Comparison of ENCODE assay signal across 23 cellular contexts in the genomic region with DNA sequence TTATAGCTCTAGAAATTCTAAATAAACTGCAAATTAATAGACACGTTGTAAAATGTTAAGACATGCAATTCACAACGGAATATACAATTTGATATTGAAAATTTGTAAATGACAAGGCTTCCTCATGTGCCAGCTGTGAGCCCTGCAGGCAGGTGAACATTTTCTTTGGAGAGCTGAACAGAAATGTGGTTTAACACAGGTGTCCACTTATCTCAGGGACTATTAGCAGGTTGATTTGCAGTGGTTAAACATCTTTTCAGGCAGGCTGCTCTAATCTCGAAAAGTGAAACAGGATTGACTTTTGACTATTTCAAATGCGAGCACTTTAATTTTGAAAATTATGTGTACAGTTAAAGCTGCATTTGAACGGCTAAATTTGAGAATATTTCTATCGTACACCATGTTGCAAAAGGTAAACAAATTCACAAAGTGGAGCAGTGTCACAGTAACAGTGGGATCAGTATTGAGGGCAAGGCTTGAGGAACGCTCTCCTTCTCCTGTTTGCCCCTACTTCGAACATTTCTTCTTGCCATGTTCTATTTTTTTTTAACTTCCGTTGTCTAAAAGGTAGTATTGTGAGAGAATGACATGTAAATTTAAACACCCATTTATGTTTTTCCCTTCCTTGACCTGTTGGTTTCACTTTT.
DNase-seq lines count a peak whose midpoint lies in the region; ATAC-seq, FAIRE-seq and TF ChIP-seq lines count a peak whose summit lies in the region.
"Had no signal": no experiment of that assay in that cellular context is flagged by ENCODE, and none has a peak within 500 bp of the region (broad histone marks: within the 10 kb centered on the region; RNA-seq: fewer than 3 reads in every experiment).

No MANE protein-coding gene starts in this region.

- no peak for ATAC-seq in GM19395 (IDR thresholded peaks at IDR 0.05; ENCODE audit: unreplicated experiment)
- ATAC-seq in GM21447 (IDR thresholded peaks at IDR 0.05; ENCODE audit: unreplicated experiment), result no peak
- ATAC-seq: activated naive CD4-positive, alpha-beta T cell treated with anti-CD3 and anti-CD28 coated beads, Interleukin-2, amount 50 U/mL, for 72 hours; activated T-cell treated with anti-CD3 and anti-CD28 coated beads, Interleukin-2, amount 50 U/mL, for 72 hours; stimulated activated naive B cell treated with anti-CD40 and anti-IgM and Interleukin-4, amounts not matched to agents 10 μg/mL and 1 μg/mL and 100 μg/mL, for 72 hours had no signal

- H3K9ac ChIP-seq in neural progenitor cell, result no peak overlapping the region

- no peak overlapping the region for H3K4me3 ChIP-seq in neural progenitor cell
- H3K4me3 ChIP-seq: dorsolateral prefrontal cortex, smooth muscle cell had no signal

- H3K36me3 Mint-ChIP-seq in neural progenitor cell, result peaks cover 21% of the 10 kb centered on the region

- H3K4me1 ChIP-seq in neural progenitor cell, result no peaks in the 10 kb centered on the region

- no peak overlapping the region for H2AFZ ChIP-seq in neural progenitor cell (replicated peaks)

- H3K79me2 ChIP-seq in neural progenitor cell (ENCODE audit: low read depth), result no peaks in the 10 kb centered on the region

- no peaks in the 10 kb centered on the region for H3K27me3 Mint-ChIP-seq in neural progenitor cell (ENCODE audit: insufficient read depth, low read depth)
- H3K27me3 Mint-ChIP-seq: stimulated activated naive B cell treated with anti-CD40 and anti-IgM and Interleukin-4, amounts not matched to agents 10 μg/mL and 1 μg/mL and 100 μg/mL, for 72 hours had no signal

- no peaks in the 10 kb centered on the region for H3F3A ChIP-seq in neural progenitor cell (ENCODE audit: low read depth)

- no peaks in the 10 kb centered on the region for H3K36me3 ChIP-seq in neural progenitor cell

- peaks cover 9% of the 10 kb centered on the region for H3K9me3 Mint-ChIP-seq in neural progenitor cell
- H3K9me3 Mint-ChIP-seq: activated T-cell treated with anti-CD3 and anti-CD28 coated beads, Interleukin-2, amount 50 U/mL, for 72 hours had no signal

- H3K4me3 Mint-ChIP-seq in neural progenitor cell, result no peak overlapping the region
- H3K4me3 Mint-ChIP-seq: activated T-cell treated with anti-CD3 and anti-CD28 coated beads, Interleukin-2, amount 50 U/mL, for 72 hours; stimulated activated naive B cell treated with anti-CD40 and anti-IgM and Interleukin-4, amounts not matched to agents 10 μg/mL and 1 μg/mL and 100 μg/mL, for 72 hours had no signal

- H3K4me1 Mint-ChIP-seq in neural progenitor cell, result no peaks in the 10 kb centered on the region

- no peaks in the 10 kb centered on the region for H3K9me3 ChIP-seq in neural progenitor cell (ENCODE audit: low read depth)

- no peaks in the 10 kb centered on the region for H4K20me1 ChIP-seq in neural progenitor cell (ENCODE audit: low read depth)

- no peak for TF ChIP-seq CTCF in D721Med (IDR thresholded peaks at IDR 0.05; ENCODE audit: insufficient read depth, missing control alignments)
- no peak for TF ChIP-seq CTCF in neural progenitor cell (IDR thresholded peaks at IDR 0.05)

- no peak overlapping the region for H3K27ac ChIP-seq in neural progenitor cell
- H3K27ac ChIP-seq: dorsolateral prefrontal cortex had no signal

- DNase-seq in D721Med (ENCODE audit: insufficient read length, low spot score), result no peak
- no peak for DNase-seq in GM19239 (ENCODE audit: insufficient read length, low spot score)
- DNase-seq in NCI-H146 treated with DMSO at 0.1 percent for 48 hours (lab: John Stamatoyannopoulos, UW; ENCODE audit: unreplicated experiment), result peak; percentile 73
- peak; percentile 35 for DNase-seq in NCI-H774 (lab: John Stamatoyannopoulos, UW)
- DNase-seq in neural progenitor cell (ENCODE audit: low spot score), result no peak
- no peak for DNase-seq in germinal center (ENCODE audit: low spot score)
- DNase-seq: activated T-cell treated with anti-CD3 and anti-CD28 coated beads, Interleukin-2, amount 50 U/mL, for 72 hours; C1 segment of cervical spinal cord; dorsolateral prefrontal cortex; GDM1; head of caudate nucleus; left cardiac atrium; NCI-H1694 treated with DMSO at 0.1 percent for 48 hours; SHP77 treated with DMSO at 0.1 percent for 48 hours; stimulated activated CD4-positive, alpha-beta T cell treated with anti-CD3 and anti-CD28 coated beads, Interleukin-2, amount 100 ng/mL, for 48 hours; stimulated activated naive B cell treated with anti-CD40 and anti-IgM and Interleukin-4, amounts not matched to agents 10 μg/mL and 1 μg/mL and 100 μg/mL, for 72 hours; SW 1271 had no signal

- FAIRE-seq in D721Med (lab: Jason Lieb, UNC), result peak; percentile 58
- FAIRE-seq in GM19239 (lab: Jason Lieb, UNC), result peak; percentile 23
- FAIRE-seq: HTR-8/SVneo, TTC549 had no signal

- H3K27me3 ChIP-seq in neural progenitor cell, result no peaks in the 10 kb centered on the region
- H3K27me3 ChIP-seq: dorsolateral prefrontal cortex had no signal

- no peak overlapping the region for H3K4me2 ChIP-seq in neural progenitor cell
- H3K4me2 ChIP-seq: smooth muscle cell had no signal

- H3K27ac Mint-ChIP-seq in neural progenitor cell, result no peak overlapping the region
- H3K27ac Mint-ChIP-seq: activated naive CD4-positive, alpha-beta T cell treated with anti-CD3 and anti-CD28 coated beads, Interleukin-2, amount 50 U/mL, for 72 hours; activated T-cell treated with anti-CD3 and anti-CD28 coated beads, Interleukin-2, amount 50 U/mL, for 72 hours; stimulated activated naive B cell treated with anti-CD40 and anti-IgM and Interleukin-4, amounts not matched to agents 10 μg/mL and 1 μg/mL and 100 μg/mL, for 72 hours had no signal

Comparison
In these comparisons a context has a peak if more than half of its experiments do, and no peak if none do; other contexts are left out.
1. DNase-seq: peak in NCI-H146 treated with DMSO at 0.1 percent for 48 hours (single experiment) and NCI-H774 (single experiment); none in D721Med (single experiment), GM19239 (single experiment), neural progenitor cell (single experiment) and germinal center (single experiment).